Comparison of ENCODE assay signal across 1 cellular context in the genomic region with DNA sequence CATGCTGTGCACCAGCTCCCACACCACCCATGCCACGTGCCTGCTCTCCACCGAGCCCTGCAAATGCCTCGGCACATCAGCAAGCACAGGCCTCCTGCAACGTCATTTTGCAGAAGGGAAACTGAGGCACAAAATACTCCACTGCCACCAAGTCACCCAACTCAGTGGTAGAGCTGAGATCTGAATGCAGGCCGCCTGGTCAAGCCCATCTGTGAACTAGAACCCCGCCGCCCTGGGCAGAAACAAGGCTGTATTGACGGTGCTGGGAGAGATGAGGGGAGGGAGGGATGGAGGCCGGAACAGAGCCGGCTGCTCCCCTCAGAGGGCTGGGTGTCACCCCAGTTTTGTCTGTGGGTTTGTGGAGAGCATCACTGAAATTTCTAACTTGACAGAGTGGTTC.
TF ChIP-seq lines count a peak whose summit lies in the region.

No MANE protein-coding gene starts in this region.

TF ChIP-seq in WTC11, 78 proteins besides CTCF, POLR2A, EP300 and RAD21 (continued from another document):
- TF ChIP-seq, protein P1, sequence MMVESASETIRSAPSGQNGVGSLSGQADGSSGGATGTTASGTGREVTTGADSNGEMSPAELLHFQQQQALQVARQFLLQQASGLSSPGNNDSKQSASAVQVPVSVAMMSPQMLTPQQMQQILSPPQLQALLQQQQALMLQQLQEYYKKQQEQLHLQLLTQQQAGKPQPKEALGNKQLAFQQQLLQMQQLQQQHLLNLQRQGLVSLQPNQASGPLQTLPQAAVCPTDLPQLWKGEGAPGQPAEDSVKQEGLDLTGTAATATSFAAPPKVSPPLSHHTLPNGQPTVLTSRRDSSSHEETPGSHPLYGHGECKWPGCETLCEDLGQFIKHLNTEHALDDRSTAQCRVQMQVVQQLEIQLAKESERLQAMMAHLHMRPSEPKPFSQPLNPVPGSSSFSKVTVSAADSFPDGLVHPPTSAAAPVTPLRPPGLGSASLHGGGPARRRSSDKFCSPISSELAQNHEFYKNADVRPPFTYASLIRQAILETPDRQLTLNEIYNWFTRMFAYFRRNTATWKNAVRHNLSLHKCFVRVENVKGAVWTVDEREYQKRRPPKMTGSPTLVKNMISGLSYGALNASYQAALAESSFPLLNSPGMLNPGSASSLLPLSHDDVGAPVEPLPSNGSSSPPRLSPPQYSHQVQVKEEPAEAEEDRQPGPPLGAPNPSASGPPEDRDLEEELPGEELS (CRISPR knock-in tag; IDR thresholded peaks at IDR 0.05): no peak
- TF ChIP-seq GRHL2 (CRISPR knock-in tag; IDR thresholded peaks at IDR 0.05; ENCODE audit: insufficient replicate concordance, severe bottlenecking): no peak
- no peak for TF ChIP-seq PRRX2 (CRISPR knock-in tag; IDR thresholded peaks at IDR 0.05)
- TF ChIP-seq, protein P2, sequence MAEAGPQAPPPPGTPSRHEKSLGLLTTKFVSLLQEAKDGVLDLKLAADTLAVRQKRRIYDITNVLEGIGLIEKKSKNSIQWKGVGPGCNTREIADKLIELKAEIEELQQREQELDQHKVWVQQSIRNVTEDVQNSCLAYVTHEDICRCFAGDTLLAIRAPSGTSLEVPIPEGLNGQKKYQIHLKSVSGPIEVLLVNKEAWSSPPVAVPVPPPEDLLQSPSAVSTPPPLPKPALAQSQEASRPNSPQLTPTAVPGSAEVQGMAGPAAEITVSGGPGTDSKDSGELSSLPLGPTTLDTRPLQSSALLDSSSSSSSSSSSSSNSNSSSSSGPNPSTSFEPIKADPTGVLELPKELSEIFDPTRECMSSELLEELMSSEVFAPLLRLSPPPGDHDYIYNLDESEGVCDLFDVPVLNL (CRISPR knock-in tag; IDR thresholded peaks at IDR 0.05; ENCODE audit: borderline replicate concordance, low read depth): no peak
- TF ChIP-seq, protein P3, sequence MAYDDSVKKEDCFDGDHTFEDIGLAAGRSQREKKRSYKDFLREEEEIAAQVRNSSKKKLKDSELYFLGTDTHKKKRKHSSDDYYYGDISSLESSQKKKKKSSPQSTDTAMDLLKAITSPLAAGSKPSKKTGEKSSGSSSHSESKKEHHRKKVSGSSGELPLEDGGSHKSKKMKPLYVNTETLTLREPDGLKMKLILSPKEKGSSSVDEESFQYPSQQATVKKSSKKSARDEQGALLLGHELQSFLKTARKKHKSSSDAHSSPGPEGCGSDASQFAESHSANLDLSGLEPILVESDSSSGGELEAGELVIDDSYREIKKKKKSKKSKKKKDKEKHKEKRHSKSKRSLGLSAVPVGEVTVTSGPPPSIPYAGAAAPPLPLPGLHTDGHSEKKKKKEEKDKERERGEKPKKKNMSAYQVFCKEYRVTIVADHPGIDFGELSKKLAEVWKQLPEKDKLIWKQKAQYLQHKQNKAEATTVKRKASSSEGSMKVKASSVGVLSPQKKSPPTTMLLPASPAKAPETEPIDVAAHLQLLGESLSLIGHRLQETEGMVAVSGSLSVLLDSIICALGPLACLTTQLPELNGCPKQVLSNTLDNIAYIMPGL (CRISPR knock-in tag; IDR thresholded peaks at IDR 0.05): no peak
